ENCODE assay signal across 8 cellular contexts in the genomic region with DNA sequence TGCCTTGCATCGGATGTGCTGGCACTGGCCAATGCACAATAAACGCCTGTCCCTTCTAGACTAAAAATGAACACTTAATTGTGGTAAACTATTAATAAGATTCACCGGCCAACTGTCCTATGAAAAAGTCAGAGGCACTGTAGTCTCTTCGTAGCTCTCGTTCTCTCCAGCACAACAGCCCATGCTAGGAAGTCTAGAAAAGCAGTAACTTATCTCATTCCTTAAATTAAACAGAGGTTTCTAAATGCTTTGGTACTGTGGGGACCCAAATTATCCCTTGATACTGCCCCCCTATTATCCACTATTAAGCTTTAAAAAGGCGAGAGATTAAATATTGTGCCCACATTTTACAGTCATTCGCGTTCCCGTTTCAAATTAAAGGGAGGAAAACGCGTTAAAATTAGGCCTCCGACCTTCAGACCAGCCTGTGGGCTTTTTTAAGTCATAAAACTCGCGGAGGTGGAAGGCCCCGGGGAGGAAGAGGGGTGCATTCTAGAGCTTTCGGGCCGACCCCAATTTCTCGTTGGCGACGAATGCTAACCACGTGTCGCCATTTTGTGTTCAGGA. TPM values are rescaled to one million over a fixed set of nuclear protein-coding genes. Genes with fewer than 3 reads are reported as not detected.
DNase-seq lines count a peak whose midpoint lies in the region; ATAC-seq and TF ChIP-seq lines count a peak whose summit lies in the region.

No MANE protein-coding gene starts in this region.

- no peak for ATAC-seq in GM18511 (IDR thresholded peaks at IDR 0.05; ENCODE audit: unreplicated experiment)
- ATAC-seq in GM19035 (IDR thresholded peaks at IDR 0.05; ENCODE audit: unreplicated experiment) = no peak
- ATAC-seq in HG03520 (IDR thresholded peaks at IDR 0.05; ENCODE audit: unreplicated experiment) = no peak

- POLR2A ChIA-PET in CD4-positive, alpha-beta memory T cell (lab: Charles Lee; ENCODE audit: partially characterized antibody) = interaction anchor here (0.6 to 29.5 kb wide), 24 partner anchors 9 to 649 kb away, joined by 3 to 2231 read pairs (median 5); a partner anchor contains a TSS

- peak overlapping the region; percentile 64 for H3K4me3 ChIP-seq in CD4-positive, alpha-beta memory T cell (ENCODE audit: low read length in 2 of 2)
- H3K4me3 ChIP-seq in cardiac fibroblast (replicated peaks in 1 of 2; ENCODE audit: low read depth in 2 of 2, low read length in 2 of 2) (peak overlapping the region; percentile 55 to 73), mucosa of stomach (ENCODE audit: low read length) (peak overlapping the region; percentile 92)

- peak overlapping the region; percentile 98 to 100 (median 100) for H3K27ac Mint-ChIP-seq in CD4-positive, alpha-beta memory T cell

- peaks cover 39 to 87% (median 51%) of the 10 kb centered on the region in 4 donors for H3K4me1 Mint-ChIP-seq in CD4-positive, alpha-beta memory T cell

- no peak for TF ChIP-seq CTCF in cardiac fibroblast (IDR thresholded peaks at IDR 0.05; ENCODE audit: low read depth, low read length)

- peaks cover 60% of the 10 kb centered on the region for H3K4me1 ChIP-seq in CD4-positive, alpha-beta memory T cell (ENCODE audit: insufficient read depth, low read length)
- H3K4me1 ChIP-seq in mucosa of stomach (ENCODE audit: control insufficient read depth, insufficient read depth, low read length) = peaks cover 43% of the 10 kb centered on the region

- peak overlapping the region; percentile 99 for H3K9ac ChIP-seq in mucosa of stomach (ENCODE audit: low read length)

- H3K27me3 Mint-ChIP-seq in CD4-positive, alpha-beta memory T cell = peaks cover 3% of the 10 kb centered on the region in 2 donors

- peaks cover 51 to 68% of the 10 kb centered on the region in 2 donors for H3K36me3 Mint-ChIP-seq in CD4-positive, alpha-beta memory T cell

- intact Hi-C loops in CD4-positive, alpha-beta memory T cell (cut with micrococcal nuclease) = loop anchor here (1.0 to 10.0 kb wide), 8 partner anchors 14 to 361 kb away; a partner anchor contains a TSS

- H3K27me3 ChIP-seq in CD4-positive, alpha-beta memory T cell (ENCODE audit: insufficient read depth, low read length) = no peaks in the 10 kb centered on the region
- H3K27me3 ChIP-seq in mucosa of stomach (ENCODE audit: control insufficient read depth, insufficient read depth, low read length) = no peaks in the 10 kb centered on the region

- H3K27ac ChIP-seq in CD4-positive, alpha-beta memory T cell (ENCODE audit: low read depth, low read length) = peak overlapping the region; percentile 99

- CTCF ChIA-PET in CD4-positive, alpha-beta memory T cell (lab: Charles Lee; ENCODE audit: partially characterized antibody) = interaction anchor here (1.0 to 6.2 kb wide), 15 partner anchors 9 to 217 kb away, joined by 3 to 109 read pairs (median 7); a partner anchor contains a TSS

- peak overlapping the region; percentile 88 to 99 (median 94) for H3K4me3 Mint-ChIP-seq in CD4-positive, alpha-beta memory T cell

- peaks cover 0 to 6% (median 1%) of the 10 kb centered on the region in 8 donors for H3K9me3 Mint-ChIP-seq in CD4-positive, alpha-beta memory T cell

- H3K36me3 ChIP-seq in CD4-positive, alpha-beta memory T cell (ENCODE audit: insufficient read depth, low read length) = peaks cover 6% of the 10 kb centered on the region
- H3K36me3 ChIP-seq in mucosa of stomach (ENCODE audit: control insufficient read depth, insufficient read depth, low read length) = peaks cover 5% of the 10 kb centered on the region

- peak in 1 of 5 donors; percentile 43 for DNase-seq in CD4-positive, alpha-beta memory T cell
- DNase-seq in LoVo (ENCODE audit: low spot score) = peak; percentile 32
- DNase-seq in cardiac fibroblast (ENCODE audit: low read depth in 2 of 2) = no peak
- DNase-seq in EL = no peak

- H3K9me3 ChIP-seq in CD4-positive, alpha-beta memory T cell (ENCODE audit: control insufficient read depth in 1 of 2, low read length in 2 of 2) = no peaks in the 10 kb centered on the region
- H3K9me3 ChIP-seq in mucosa of stomach (ENCODE audit: control insufficient read depth, low read length) = no peaks in the 10 kb centered on the region

RNA-seq across cellular contexts. Expression of a gene that starts 1.5 kb away (rescaled TPM):
- 100 to 1,000 TPM; 372 to 383 TPM for total RNA-seq in CD4-positive, alpha-beta memory T cell
- 100 to 1,000 TPM; 116 to 153 TPM for polyA plus RNA-seq in CD4-positive, alpha-beta memory T cell
